In genomic region chr5:38557309-38557710, GRCh38 we compare ENCODE assay signal across 9 cellular contexts. TPM values are rescaled to one million over a fixed set of nuclear protein-coding genes. Genes with fewer than 3 reads are reported as not detected.
A peak's percentile ranks its signal among the peaks of the same experiment; 100 is the strongest.
DNase-seq lines count a peak whose midpoint lies in the region; ATAC-seq and TF ChIP-seq lines count a peak whose summit lies in the region.
"Had no signal": no experiment of that assay in that cellular context is flagged by ENCODE, and none has a peak within 500 bp of the region (broad histone marks: within the 10 kb centered on the region; RNA-seq: fewer than 3 reads in every experiment).

No MANE protein-coding gene starts in this region.

- CTCF ChIA-PET in AG04450 (lab: Charles Lee) = interaction anchor here (1.1 to 1.7 kb wide), 4 partner anchors 22 to 252 kb away, joined by 3 to 8 read pairs (median 4); no protein-coding TSS in a partner anchor

- DNase-seq in AG04450 (ENCODE audit: low read depth, low spot score) (no peak), NCI-H1105 treated with DMSO at 0.1 percent for 48 hours (lab: John Stamatoyannopoulos, UW) (peak; percentile 78), natural killer cell (no peak), dermis blood vessel endothelial cell (no peak), islet precursor cell (no peak)
- DNase-seq in effector memory CD8-positive, alpha-beta T cell = no peak

- no peak for ATAC-seq in effector memory CD8-positive, alpha-beta T cell (replicated peaks)
- no peak for ATAC-seq in natural killer cell
- ATAC-seq in GM18517 (IDR thresholded peaks at IDR 0.05; ENCODE audit: unreplicated experiment) = no peak
- ATAC-seq in GM18502 (IDR thresholded peaks at IDR 0.05; ENCODE audit: poor library complexity, unreplicated experiment) = no peak

- no peaks in the 10 kb centered on the region for H3K9me3 Mint-ChIP-seq in effector memory CD8-positive, alpha-beta T cell
- no peaks in the 10 kb centered on the region for H3K9me3 Mint-ChIP-seq in natural killer cell

- peaks cover 0 to 3% of the 10 kb centered on the region in 2 donors for H3K4me1 Mint-ChIP-seq in effector memory CD8-positive, alpha-beta T cell (ENCODE audit: low read depth in 2 of 2)
- peaks cover 8 to 10% of the 10 kb centered on the region in 2 donors for H3K4me1 Mint-ChIP-seq in natural killer cell

- no peak for TF ChIP-seq CTCF in AG04450 (IDR thresholded peaks at IDR 0.05; ENCODE audit: low read depth, low read length)
- TF ChIP-seq CTCF in natural killer cell (IDR thresholded peaks at IDR 0.05) = no peak

- peak overlapping the region; percentile 68 to 78 for H3K4me3 Mint-ChIP-seq in effector memory CD8-positive, alpha-beta T cell
- peak overlapping the region; percentile 79 for H3K4me3 Mint-ChIP-seq in natural killer cell

- peak overlapping the region; percentile 83 for H3K4me3 ChIP-seq in AG04450 (ENCODE audit: low read depth, low read length)

- no peaks in the 10 kb centered on the region for H3K27me3 ChIP-seq in AG04450 (ENCODE audit: control insufficient read depth, insufficient read depth, low read length)

- no peak overlapping the region for H3K27ac Mint-ChIP-seq in effector memory CD8-positive, alpha-beta T cell
- H3K27ac Mint-ChIP-seq in natural killer cell = no peak overlapping the region

- POLR2A ChIA-PET in AG04450 (lab: Yijun Ruan, JAX) = interaction anchor here (1.0 kb wide), 1 partner anchor 252 kb away, joined by 5 read pairs; no protein-coding TSS in a partner anchor

- H3K9me3 ChIP-seq in AG04450 (ENCODE audit: control insufficient read depth, insufficient read depth, low read length) = no peaks in the 10 kb centered on the region

- H3K36me3 Mint-ChIP-seq in effector memory CD8-positive, alpha-beta T cell (ENCODE audit: insufficient read depth) = peaks cover 2% of the 10 kb centered on the region
- no peaks in the 10 kb centered on the region for H3K36me3 Mint-ChIP-seq in natural killer cell

- H3K27me3 Mint-ChIP-seq in effector memory CD8-positive, alpha-beta T cell = peaks cover 60 to 67% of the 10 kb centered on the region in 2 donors
- H3K27me3 Mint-ChIP-seq in natural killer cell (ENCODE audit: low read depth in 2 of 2) = peaks cover 48 to 61% of the 10 kb centered on the region in 2 donors

- intact Hi-C loops in natural killer cell (cut with micrococcal nuclease) = no loop called here

- H3K27ac ChIP-seq in AG04450 (ENCODE audit: low read depth, low read length) = peak overlapping the region; percentile 93

RNA-seq across cellular contexts. Expression of gene LIFR, which starts 0.9 kb away (rescaled TPM):
- polyA plus RNA-seq in AG04450 (2011; rRNA removed) = 12.7 and 18.6 TPM in 2 replicates
- 21.1 and 39.3 TPM in 2 replicates for polyA minus RNA-seq in AG04450 (2011; rRNA and poly(A)+ RNA removed)
- total RNA-seq in natural killer cell = not detected
- total RNA-seq in dermis blood vessel endothelial cell = 101 and 119 TPM in 2 replicates
- total RNA-seq: activated CD8-positive, alpha-beta memory T cell treated with anti-CD3 and anti-CD28 coated beads for 36 hours had no signal

Comparison
In these comparisons a context has a peak if more than half of its experiments do, and no peak if none do; other contexts are left out.
1. RNA of gene LIFR, which starts 0.9 kb away (total RNA-seq): 101 to 119 TPM in dermis blood vessel endothelial cell; not detected in natural killer cell; every median in the first group is over 10 times any median in the second.